ENCODE assay signal across 2 cellular contexts in genomic region chr19:33171916-33172359, GRCh38.
TF ChIP-seq lines count a peak whose summit lies in the region.

No MANE protein-coding gene starts in this region.

TF ChIP-seq in HepG2, 621 proteins besides CTCF, POLR2A, EP300 and RAD21:
- TF ChIP-seq ADNP (CRISPR knock-in tag; IDR thresholded peaks at IDR 0.05), result no peak
- TF ChIP-seq BHLHE40 (IDR thresholded peaks at IDR 0.05; ENCODE audit: low read length), result no peak
- TF ChIP-seq NFE2L2 (IDR thresholded peaks at IDR 0.05; ENCODE audit: low read length), result peak; percentile 34; the same call in 1 of the 2 replicates
- TF ChIP-seq ZNF3 (CRISPR knock-in tag; IDR thresholded peaks at IDR 0.05), result 0 out of 2 replicates have a peak, but pooled peaks have one; percentile 60

TF ChIP-seq in SK-N-SH, 30 proteins besides CTCF, POLR2A, EP300 and RAD21:
- TF ChIP-seq JUND (IDR thresholded peaks at IDR 0.05) (peak; percentile 60), RXRA (IDR thresholded peaks at IDR 0.05; ENCODE audit: borderline replicate concordance, low read depth) (0 out of 2 replicates have a peak, but pooled peaks have one; percentile 30), TCF12 (IDR thresholded peaks at IDR 0.05) (peak; percentile 75; the same call in 1 of the 2 replicates), CHD2 (IDR thresholded peaks at IDR 0.05; ENCODE audit: low read length, partially characterized antibody) (no peak), FOSL2 (IDR thresholded peaks at IDR 0.05; ENCODE audit: borderline replicate concordance, low read depth) (peak; percentile 77; the same call in 1 of the 2 replicates), TEAD4 (IDR thresholded peaks at IDR 0.05; ENCODE audit: borderline replicate concordance, insufficient read depth) (no peak)
